In the genomic region with DNA sequence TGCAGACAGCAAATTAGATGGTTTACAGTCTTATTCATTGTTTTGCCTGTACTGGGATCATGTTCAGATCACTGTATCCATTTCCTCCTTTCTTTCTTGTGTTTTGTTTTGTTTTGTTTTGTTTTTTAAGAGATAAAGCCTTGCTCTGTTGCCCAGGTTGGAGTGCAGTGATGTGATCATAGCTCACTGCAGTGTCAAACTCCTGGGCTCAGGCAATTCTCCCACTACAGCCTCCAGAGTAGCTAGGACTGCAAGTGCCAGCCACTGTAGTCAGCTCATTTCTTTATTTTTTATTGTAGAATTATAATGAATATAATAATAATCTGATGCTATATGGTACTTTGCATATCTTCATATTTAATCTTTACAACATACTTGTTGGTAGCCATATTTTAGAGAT, we compare ENCODE assay signal across 12 cellular contexts.
DNase-seq lines count a peak whose midpoint lies in the region; FAIRE-seq and TF ChIP-seq lines count a peak whose summit lies in the region.
"Had no signal": no experiment of that assay in that cellular context is flagged by ENCODE, and none has a peak within 500 bp of the region (broad histone marks: within the 10 kb centered on the region; RNA-seq: fewer than 3 reads in every experiment).

No MANE protein-coding gene starts in this region.

- intact Hi-C loops in endothelial cell of umbilical vein (cut with micrococcal nuclease), result no loop called here

- no peaks in the 10 kb centered on the region for H3K9me3 Mint-ChIP-seq in CD8-positive, alpha-beta memory T cell
- H3K9me3 Mint-ChIP-seq in type B pancreatic cell, result no peaks in the 10 kb centered on the region
- H3K9me3 Mint-ChIP-seq: H9 had no signal

- dilution Hi-C loops in endothelial cell of umbilical vein (cut with MboI; ENCODE audit: extremely low pct_ligation_motif_present, low sequenced_read_pairs), result no loop called here

- no peaks in the 10 kb centered on the region for H3F3A ChIP-seq in SK-N-SH (replicated peaks; ENCODE audit: insufficient read depth)

- H4K20me1 ChIP-seq in SK-N-SH (ENCODE audit: insufficient read depth), result no peaks in the 10 kb centered on the region
- no peaks in the 10 kb centered on the region for H4K20me1 ChIP-seq in endothelial cell of umbilical vein (replicated peaks; ENCODE audit: control insufficient read depth, extremely low read depth, insufficient read depth, low read length)

- H3K4me3 ChIP-seq in CD8-positive, alpha-beta memory T cell (ENCODE audit: low read length), result no peak overlapping the region
- no peak overlapping the region for H3K4me3 ChIP-seq in SK-N-SH (ENCODE audit: low read depth in 2 of 2, low read length in 1 of 2)
- no peak overlapping the region for H3K4me3 ChIP-seq in endothelial cell of umbilical vein (replicated peaks in 1 of 3; ENCODE audit: insufficient read depth in 1 of 3, low read depth in 1 of 3, low read length in 3 of 3)

- TF ChIP-seq POLR2A in endothelial cell of umbilical vein (IDR thresholded peaks at IDR 0.05; ENCODE audit: low read depth, low read length), result no peak

- H3K4me1 ChIP-seq in CD8-positive, alpha-beta memory T cell (ENCODE audit: insufficient read depth, low read length), result peaks cover 12% of the 10 kb centered on the region
- H3K4me1 ChIP-seq in SK-N-SH (ENCODE audit: control insufficient read depth in 1 of 2, insufficient read depth in 2 of 2, low read depth in 1 of 2, low read length in 1 of 2) (peaks cover 0 to 5% of the 10 kb centered on the region in 2 experiments; a peak in 2 of 4 replicates), endothelial cell of umbilical vein (ENCODE audit: control insufficient read depth, extremely low read depth, insufficient read depth, low read length) (no peaks in the 10 kb centered on the region)

- TF ChIP-seq CTCF in SK-N-SH (IDR thresholded peaks at IDR 0.05) (no peak), endothelial cell of umbilical vein (IDR thresholded peaks at IDR 0.05; ENCODE audit: extremely low read depth in 1 of 2, insufficient read depth in 1 of 2, low read depth in 1 of 2, low read length in 2 of 2) (no peak), type B pancreatic cell (conservative IDR thresholded peaks at IDR 0.05) (no peak)

- DNase-seq in CD8-positive, alpha-beta memory T cell, result no peak
- DNase-seq in SK-N-SH, result no peak
- peak; percentile 9 for DNase-seq in endothelial cell of umbilical vein (ENCODE audit: low read depth, low spot score)
- peak; percentile 19 for DNase-seq in left kidney (ENCODE audit: low read depth, low spot score)
- no peak for DNase-seq in type B pancreatic cell (ENCODE audit: extremely low spot score, unreplicated experiment)
- DNase-seq in GM19238 (ENCODE audit: insufficient read length, low spot score), result no peak
- DNase-seq in activated CD4-positive, alpha-beta T cell treated with anti-CD3 and anti-CD28 coated beads, Interleukin-2, amount 50 U/mL, for 1 hour, result no peak
- DNase-seq: DMS 273 treated with DMSO at 0.1 percent for 48 hours, H9, NCI-H1930, NCI-H2227 treated with DMSO at 0.1 percent for 48 hours had no signal

- H3K36me3 ChIP-seq in CD8-positive, alpha-beta memory T cell (ENCODE audit: insufficient read depth, low read length), result no peaks in the 10 kb centered on the region
- no peaks in the 10 kb centered on the region for H3K36me3 ChIP-seq in SK-N-SH (replicated peaks in 1 of 2; ENCODE audit: control insufficient read depth in 1 of 2, insufficient read depth in 2 of 2, low read length in 1 of 2)
- no peaks in the 10 kb centered on the region for H3K36me3 ChIP-seq in endothelial cell of umbilical vein (ENCODE audit: control insufficient read depth in 2 of 2, extremely low read depth in 1 of 2, insufficient read depth in 2 of 2, low read length in 2 of 2)

- H2AFZ ChIP-seq in SK-N-SH (ENCODE audit: low read depth) (no peak overlapping the region), endothelial cell of umbilical vein (ENCODE audit: low read depth, low read length) (no peak overlapping the region)

- no peaks in the 10 kb centered on the region for H3K27me3 Mint-ChIP-seq in CD8-positive, alpha-beta memory T cell
- no peaks in the 10 kb centered on the region for H3K27me3 Mint-ChIP-seq in type B pancreatic cell

- H3K27ac ChIP-seq in CD8-positive, alpha-beta memory T cell (ENCODE audit: low read depth, low read length), result no peak overlapping the region
- H3K27ac ChIP-seq in SK-N-SH (ENCODE audit: low read depth in 2 of 2, low read length in 1 of 2), result no peak overlapping the region
- H3K27ac ChIP-seq in endothelial cell of umbilical vein (ENCODE audit: insufficient read depth, low read depth, low read length), result no peak overlapping the region

- H3K9me3 ChIP-seq in CD8-positive, alpha-beta memory T cell (ENCODE audit: low read length), result no peaks in the 10 kb centered on the region
- H3K9me3 ChIP-seq in SK-N-SH (no peaks in the 10 kb centered on the region), endothelial cell of umbilical vein (replicated peaks; ENCODE audit: control insufficient read depth, insufficient read depth, low read length) (no peaks in the 10 kb centered on the region)

- H3K9me1 ChIP-seq in endothelial cell of umbilical vein (replicated peaks; ENCODE audit: control insufficient read depth, extremely low read depth, insufficient read depth, low read length), result no peaks in the 10 kb centered on the region

- H3K4me3 Mint-ChIP-seq in CD8-positive, alpha-beta memory T cell, result no peak overlapping the region
- no peak overlapping the region for H3K4me3 Mint-ChIP-seq in type B pancreatic cell
- H3K4me3 Mint-ChIP-seq: B cell, H9 had no signal

- POLR2A ChIA-PET in CD8-positive, alpha-beta memory T cell (lab: Charles Lee), result interaction anchor here (0.6 kb wide), 1 partner anchor 147 kb away, joined by 3 read pairs; no protein-coding TSS in a partner anchor
- POLR2A ChIA-PET in SK-N-SH (lab: Yijun Ruan, JAX) (no interaction called here), endothelial cell of umbilical vein (lab: Charles Lee) (no interaction called here)

- H3K9ac ChIP-seq in SK-N-SH (no peak overlapping the region), endothelial cell of umbilical vein (replicated peaks; ENCODE audit: extremely low read depth, insufficient read depth, low read length) (no peak overlapping the region)

- no peak for FAIRE-seq in endothelial cell of umbilical vein (lab: Jason Lieb, UNC)

- CTCF ChIA-PET in CD8-positive, alpha-beta memory T cell (lab: Charles Lee), result interaction anchor here (1.5 kb wide), 1 partner anchor 24 kb away, joined by 3 read pairs; no protein-coding TSS in a partner anchor
- CTCF ChIA-PET in SK-N-SH (lab: Yijun Ruan, JAX) (no interaction called here), endothelial cell of umbilical vein (lab: Charles Lee) (interaction anchor here (1.7 kb wide), 1 partner anchor 10 kb away, joined by 9 read pairs; no protein-coding TSS in a partner anchor)

- no TSS peak for BruUV-seq in endothelial cell of umbilical vein (replicated peaks; lab: Mats Ljungman, UMichigan)

- peaks cover 42 to 61% (median 56%) of the 10 kb centered on the region in 3 donors for H3K4me1 Mint-ChIP-seq in CD8-positive, alpha-beta memory T cell
- H3K4me1 Mint-ChIP-seq in type B pancreatic cell (ENCODE audit: unreplicated experiment), result peaks cover 11% of the 10 kb centered on the region

- no peak for TF ChIP-seq RAD21 in SK-N-SH (IDR thresholded peaks at IDR 0.05; ENCODE audit: low read length)

- H3K4me2 ChIP-seq in SK-N-SH, result peak overlapping the region; percentile 24; the same call in 1 of the 2 replicates
- no peak overlapping the region for H3K4me2 ChIP-seq in endothelial cell of umbilical vein (ENCODE audit: insufficient read depth, low read length)

- no peaks in the 10 kb centered on the region for H3K27me3 ChIP-seq in CD8-positive, alpha-beta memory T cell (ENCODE audit: insufficient read depth, low read length, poor library complexity, severe bottlenecking)
- H3K27me3 ChIP-seq in SK-N-SH (ENCODE audit: insufficient read depth), result no peaks in the 10 kb centered on the region
- no peaks in the 10 kb centered on the region for H3K27me3 ChIP-seq in endothelial cell of umbilical vein (ENCODE audit: control insufficient read depth in 2 of 2, insufficient read depth in 2 of 2, low read length in 2 of 2)

- no peak for TF ChIP-seq EP300 in SK-N-SH (IDR thresholded peaks at IDR 0.05; ENCODE audit: borderline replicate concordance in 1 of 2, low read depth in 1 of 2, low read length in 1 of 2)

- no peaks in the 10 kb centered on the region for H3K9me2 ChIP-seq in SK-N-SH

- peaks cover 0 to 15% (median 0%) of the 10 kb centered on the region in 3 donors for H3K36me3 Mint-ChIP-seq in CD8-positive, alpha-beta memory T cell
- H3K36me3 Mint-ChIP-seq in type B pancreatic cell, result no peaks in the 10 kb centered on the region

- H3K79me2 ChIP-seq in SK-N-SH (ENCODE audit: insufficient read depth) (no peaks in the 10 kb centered on the region), endothelial cell of umbilical vein (ENCODE audit: control insufficient read depth, insufficient read depth, low read length) (no peaks in the 10 kb centered on the region)

- H3K27ac Mint-ChIP-seq in CD8-positive, alpha-beta memory T cell, result peak overlapping the region in 5 of 8 donors; percentile 9 to 93 (median 78)
- no peak overlapping the region for H3K27ac Mint-ChIP-seq in type B pancreatic cell

TF ChIP-seq in SK-N-SH, 30 proteins besides CTCF, POLR2A, EP300 and RAD21 (continues in another document):
- TF ChIP-seq NRF1 (IDR thresholded peaks at IDR 0.05; ENCODE audit: low read depth, low read length), result no peak
- TF ChIP-seq, protein P1, sequence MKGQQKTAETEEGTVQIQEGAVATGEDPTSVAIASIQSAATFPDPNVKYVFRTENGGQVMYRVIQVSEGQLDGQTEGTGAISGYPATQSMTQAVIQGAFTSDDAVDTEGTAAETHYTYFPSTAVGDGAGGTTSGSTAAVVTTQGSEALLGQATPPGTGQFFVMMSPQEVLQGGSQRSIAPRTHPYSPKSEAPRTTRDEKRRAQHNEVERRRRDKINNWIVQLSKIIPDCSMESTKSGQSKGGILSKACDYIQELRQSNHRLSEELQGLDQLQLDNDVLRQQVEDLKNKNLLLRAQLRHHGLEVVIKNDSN (IDR thresholded peaks at IDR 0.05; ENCODE audit: borderline replicate concordance, low read depth), result no peak

TF ChIP-seq in endothelial cell of umbilical vein, 7 proteins besides CTCF, POLR2A, EP300 and RAD21:
- no peak for TF ChIP-seq JUN (IDR thresholded peaks at IDR 0.05; ENCODE audit: borderline replicate concordance, insufficient read depth, insufficient read length, low read depth)

Comparison
In these comparisons a context has a peak if more than half of its experiments do, and no peak if none do; other contexts are left out.
1. DNase-seq: peak in endothelial cell of umbilical vein (single experiment) and left kidney (single experiment); none in CD8-positive, alpha-beta memory T cell (0 of 5), SK-N-SH (single experiment), type B pancreatic cell (single experiment), GM19238 (single experiment) and activated CD4-positive, alpha-beta T cell treated with anti-CD3 and anti-CD28 coated beads, Interleukin-2, amount 50 U/mL, for 1 hour (single experiment).